ENCODE assay signal across 13 cellular contexts in genomic region chr15:50256188-50257041, GRCh38. TPM values are rescaled to one million over a fixed set of nuclear protein-coding genes. Genes with fewer than 3 reads are reported as not detected.
DNase-seq lines count a peak whose midpoint lies in the region; ATAC-seq and TF ChIP-seq lines count a peak whose summit lies in the region.
"Had no signal": no experiment of that assay in that cellular context is flagged by ENCODE, and none has a peak within 500 bp of the region (broad histone marks: within the 10 kb centered on the region; RNA-seq: fewer than 3 reads in every experiment).

No MANE protein-coding gene starts in this region.

- H3K27ac Mint-ChIP-seq in activated CD4-positive, alpha-beta T cell treated with anti-CD3 and anti-CD28 coated beads, Interleukin-2, amount 10 ng/mL, durations not matched to agents 24 days and 14 days: peak overlapping the region; percentile 66
- H3K27ac Mint-ChIP-seq: dendritic cell treated with granulocyte-macrophage colony-stimulating factor and Interleukin-4, amounts not matched to agents 40 ng/mL and 50 ng/mL, for 4 days; H9 had no signal

- no peaks in the 10 kb centered on the region for H3K36me3 Mint-ChIP-seq in activated CD4-positive, alpha-beta T cell treated with anti-CD3 and anti-CD28 coated beads, Interleukin-2, amount 10 ng/mL, durations not matched to agents 24 days and 14 days (ENCODE audit: low read depth)

- intact Hi-C loops in activated CD4-positive, alpha-beta T cell treated with anti-CD3 and anti-CD28 coated beads, Interleukin-2, amount 10 ng/mL, durations not matched to agents 24 days and 14 days (cut with micrococcal nuclease): no loop called here

- no peak for ATAC-seq in GM19351 (IDR thresholded peaks at IDR 0.05; ENCODE audit: unreplicated experiment)
- ATAC-seq in HG03460 (IDR thresholded peaks at IDR 0.05; ENCODE audit: unreplicated experiment): no peak
- ATAC-seq: mucosa of descending colon had no signal

- peaks cover 60% of the 10 kb centered on the region for H3K4me1 Mint-ChIP-seq in activated CD4-positive, alpha-beta T cell treated with anti-CD3 and anti-CD28 coated beads, Interleukin-2, amount 10 ng/mL, durations not matched to agents 24 days and 14 days
- H3K4me1 Mint-ChIP-seq: H9 had no signal

- no peak overlapping the region for H3K4me3 Mint-ChIP-seq in activated CD4-positive, alpha-beta T cell treated with anti-CD3 and anti-CD28 coated beads, Interleukin-2, amount 10 ng/mL, durations not matched to agents 24 days and 14 days
- H3K4me3 Mint-ChIP-seq: dendritic cell treated with granulocyte-macrophage colony-stimulating factor and Interleukin-4, amounts not matched to agents 40 ng/mL and 50 ng/mL, for 4 days; H9 had no signal

- no peaks in the 10 kb centered on the region for H3K9me3 Mint-ChIP-seq in activated CD4-positive, alpha-beta T cell treated with anti-CD3 and anti-CD28 coated beads, Interleukin-2, amount 10 ng/mL, durations not matched to agents 24 days and 14 days
- H3K9me3 Mint-ChIP-seq: dendritic cell treated with granulocyte-macrophage colony-stimulating factor and Interleukin-4, amounts not matched to agents 40 ng/mL and 50 ng/mL, for 4 days; H9 had no signal

- DNase-seq in activated CD4-positive, alpha-beta T cell treated with anti-CD3 and anti-CD28 coated beads, Interleukin-2, amount 10 ng/mL, durations not matched to agents 24 days and 14 days: peak; percentile 53
- no peak for DNase-seq in activated CD4-positive, alpha-beta T cell treated with anti-CD3 and anti-CD28 coated beads, Interleukin-2, amount 50 U/mL, for 1 hour
- DNase-seq in NCI-H2196 treated with DMSO at 0.1 percent for 48 hours (lab: John Stamatoyannopoulos, UW; ENCODE audit: unreplicated experiment) (peak; percentile 12), choroid plexus epithelial cell (ENCODE audit: low read depth) (peak; percentile 78), skeletal muscle cell (ENCODE audit: low read depth) (peak; percentile 25), NCI-H2107 (lab: John Stamatoyannopoulos, UW) (no peak)
- DNase-seq: AML-193, H9, mucosa of descending colon had no signal

- TF ChIP-seq CTCF in choroid plexus epithelial cell (conservative IDR thresholded peaks at IDR 0.05; ENCODE audit: low read depth, low read length): no peak

- no peak overlapping the region for H3K4me3 ChIP-seq in choroid plexus epithelial cell (ENCODE audit: low read depth, low read length)
- H3K4me3 ChIP-seq in skeletal muscle cell (ENCODE audit: low read depth, low read length): no peak overlapping the region
- H3K4me3 ChIP-seq: mucosa of descending colon, skin epidermis had no signal

- H3K27me3 Mint-ChIP-seq in activated CD4-positive, alpha-beta T cell treated with anti-CD3 and anti-CD28 coated beads, Interleukin-2, amount 10 ng/mL, durations not matched to agents 24 days and 14 days: no peaks in the 10 kb centered on the region

RNA-seq across cellular contexts. Expression of gene HDC, which starts 9.1 kb away (rescaled TPM):
- 2.7 and 3.1 TPM in 2 replicates for total RNA-seq in activated CD4-positive, alpha-beta T cell treated with anti-CD3 and anti-CD28 coated beads, Interleukin-2, amount 10 ng/mL, durations not matched to agents 24 days and 14 days
- total RNA-seq: H9 had no signal

Comparison
In these comparisons a context has a peak if more than half of its experiments do, and no peak if none do; other contexts are left out.
1. DNase-seq: peak in activated CD4-positive, alpha-beta T cell treated with anti-CD3 and anti-CD28 coated beads, Interleukin-2, amount 10 ng/mL, durations not matched to agents 24 days and 14 days (single experiment), NCI-H2196 treated with DMSO at 0.1 percent for 48 hours (single experiment), choroid plexus epithelial cell (single experiment) and skeletal muscle cell (single experiment); none in activated CD4-positive, alpha-beta T cell treated with anti-CD3 and anti-CD28 coated beads, Interleukin-2, amount 50 U/mL, for 1 hour (single experiment) and NCI-H2107 (single experiment).